8 cellular contexts compared by ENCODE assay signal in the genomic region with DNA sequence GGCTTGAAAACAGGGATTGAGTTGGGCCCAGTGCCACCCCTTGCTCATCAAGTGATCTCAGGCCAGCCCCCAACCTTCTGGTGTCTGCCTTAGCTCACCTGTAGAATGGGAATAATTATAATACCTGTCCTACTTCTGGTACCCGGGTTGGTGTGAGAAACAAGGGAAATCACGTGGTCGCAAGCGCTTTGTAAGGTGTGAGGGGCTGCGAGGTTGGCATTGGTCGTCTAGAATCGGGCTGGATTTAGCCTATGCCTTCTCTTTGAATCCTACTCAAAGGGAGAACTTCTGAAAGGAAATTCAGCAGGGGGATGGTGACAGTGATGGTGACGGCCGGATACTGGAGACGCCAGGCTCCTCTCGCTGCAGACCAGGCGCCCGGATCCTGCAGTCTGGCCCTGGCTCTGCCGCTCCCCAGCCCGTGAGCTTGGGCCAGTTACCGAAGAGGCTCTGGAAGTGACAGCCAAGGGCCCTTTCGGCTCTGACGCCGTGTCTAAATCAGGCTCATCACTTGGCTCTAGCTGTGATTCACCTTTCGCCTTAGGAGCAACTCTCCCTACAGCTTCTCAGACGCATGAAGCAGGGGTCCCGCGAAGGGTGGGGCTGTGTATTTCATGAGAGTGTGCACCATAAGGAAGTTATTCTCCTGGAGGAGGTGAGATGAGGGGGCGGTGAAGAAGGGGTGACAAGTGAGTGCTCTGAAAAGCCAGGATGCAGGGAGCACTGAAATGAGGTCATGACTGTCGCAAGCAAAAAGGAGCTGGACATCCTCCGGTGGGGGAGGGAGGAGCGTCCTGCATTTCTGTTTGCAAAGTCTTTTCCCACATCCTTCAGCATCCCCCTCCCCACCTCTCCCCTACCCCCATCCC. TPM values are rescaled to one million over a fixed set of nuclear protein-coding genes. Genes with fewer than 3 reads are reported as not detected.
DNase-seq lines count a peak whose midpoint lies in the region; ATAC-seq and TF ChIP-seq lines count a peak whose summit lies in the region.

No MANE protein-coding gene starts in this region.

- H3K27me3 ChIP-seq in AG04450 (ENCODE audit: control insufficient read depth, insufficient read depth, low read length): no peaks in the 10 kb centered on the region
- H3K27me3 ChIP-seq in NT2/D1 (ENCODE audit: insufficient read depth, insufficient read length): peaks cover 41% of the 10 kb centered on the region

- peaks cover 0 to 5% (median 0%) of the 10 kb centered on the region in 3 donors for H3K36me3 Mint-ChIP-seq in naive thymus-derived CD8-positive, alpha-beta T cell

- peaks cover 3% of the 10 kb centered on the region for H3K4me1 ChIP-seq in NT2/D1 (ENCODE audit: insufficient read depth, insufficient read length)

- CTCF ChIA-PET in AG04450 (lab: Charles Lee): interaction anchor here (0.9 to 2.3 kb wide), 4 partner anchors 18 to 109 kb away, joined by 3 to 9 read pairs (median 4); no protein-coding TSS in a partner anchor

- H3K9me3 ChIP-seq in AG04450 (ENCODE audit: control insufficient read depth, insufficient read depth, low read length): no peaks in the 10 kb centered on the region
- H3K9me3 ChIP-seq in NT2/D1 (ENCODE audit: insufficient read depth, low read length): no peaks in the 10 kb centered on the region

- H3K9ac ChIP-seq in NT2/D1 (ENCODE audit: insufficient read length, low read depth): peak overlapping the region; percentile 68

- no peaks in the 10 kb centered on the region for H3K36me3 ChIP-seq in NT2/D1 (ENCODE audit: insufficient read depth, insufficient read length, low read length)

- H3K9me3 Mint-ChIP-seq in naive thymus-derived CD8-positive, alpha-beta T cell: peaks cover 0 to 1% (median 0%) of the 10 kb centered on the region in 9 donors

- POLR2A ChIA-PET in AG04450 (lab: Yijun Ruan, JAX): interaction anchor here (0.5 to 1.1 kb wide), 9 partner anchors 18 to 468 kb away, joined by 3 to 5 read pairs (median 3); no protein-coding TSS in a partner anchor
- POLR2A ChIA-PET in naive thymus-derived CD8-positive, alpha-beta T cell (lab: Charles Lee): no interaction called here

- DNase-seq in AG04450 (ENCODE audit: low read depth, low spot score) (no peak), NT2/D1 (ENCODE audit: low read depth, low spot score) (no peak), epithelial cell of esophagus (ENCODE audit: low read depth) (peak; percentile 71), DMS153 treated with DMSO at 0.1 percent for 48 hours (lab: John Stamatoyannopoulos, UW; ENCODE audit: unreplicated experiment) (no peak), UCSD-AML1 (lab: John Stamatoyannopoulos, UW; ENCODE audit: unreplicated experiment) (no peak)
- DNase-seq in naive thymus-derived CD8-positive, alpha-beta T cell: no peak
- DNase-seq in stimulated activated CD4-positive, alpha-beta T cell treated with anti-CD3 and anti-CD28 coated beads, Interleukin-2, amount 100 ng/mL, for 48 hours: no peak

- peaks cover 14 to 42% (median 28%) of the 10 kb centered on the region in 4 donors for H3K4me1 Mint-ChIP-seq in naive thymus-derived CD8-positive, alpha-beta T cell

- TF ChIP-seq CTCF in AG04450 (IDR thresholded peaks at IDR 0.05; ENCODE audit: low read depth, low read length) (no peak), epithelial cell of esophagus (IDR thresholded peaks at IDR 0.05; ENCODE audit: insufficient read depth, low read depth, low read length, missing control alignments) (no peak)

- no peak overlapping the region for H3K4me3 ChIP-seq in AG04450 (ENCODE audit: low read depth, low read length)
- H3K4me3 ChIP-seq in NT2/D1 (ENCODE audit: insufficient read length, low read depth): peak overlapping the region; percentile 37
- H3K4me3 ChIP-seq in epithelial cell of esophagus (ENCODE audit: low read length): no peak overlapping the region

- peak overlapping the region; percentile 81 for H3K27ac ChIP-seq in AG04450 (ENCODE audit: low read depth, low read length)

- peak overlapping the region; percentile 65 to 96 (median 79) for H3K4me3 Mint-ChIP-seq in naive thymus-derived CD8-positive, alpha-beta T cell

- peak overlapping the region in 1 of 10 donors; percentile 40 for H3K27ac Mint-ChIP-seq in naive thymus-derived CD8-positive, alpha-beta T cell

- H3K27me3 Mint-ChIP-seq in naive thymus-derived CD8-positive, alpha-beta T cell: peaks cover 31 to 78% (median 50%) of the 10 kb centered on the region in 5 donors

- ATAC-seq in naive thymus-derived CD8-positive, alpha-beta T cell: no peak
- ATAC-seq in HG03108 (IDR thresholded peaks at IDR 0.05; ENCODE audit: unreplicated experiment): no peak

RNA-seq across cellular contexts. Expression of a gene that starts 4.0 kb away (rescaled TPM):
- 22.1 and 23.3 TPM in 2 replicates for polyA plus RNA-seq in AG04450 (2011; rRNA removed)
- 52.6 and 68.0 TPM in 2 replicates for polyA minus RNA-seq in AG04450 (2011; rRNA and poly(A)+ RNA removed)
- under 1 TPM; 0.19 to 0.23 TPM for total RNA-seq in naive thymus-derived CD8-positive, alpha-beta T cell
- not detected for polyA plus RNA-seq in naive thymus-derived CD8-positive, alpha-beta T cell

Comparison
In these comparisons a context has a peak if more than half of its experiments do, and no peak if none do; other contexts are left out.
1. RNA of a gene that starts 4.0 kb away (polyA plus RNA-seq): 22.1 to 23.3 TPM in AG04450; not detected in naive thymus-derived CD8-positive, alpha-beta T cell; every median in the first group is over 10 times any median in the second.